Comparison of ENCODE assay signal across 8 cellular contexts in the genomic region with DNA sequence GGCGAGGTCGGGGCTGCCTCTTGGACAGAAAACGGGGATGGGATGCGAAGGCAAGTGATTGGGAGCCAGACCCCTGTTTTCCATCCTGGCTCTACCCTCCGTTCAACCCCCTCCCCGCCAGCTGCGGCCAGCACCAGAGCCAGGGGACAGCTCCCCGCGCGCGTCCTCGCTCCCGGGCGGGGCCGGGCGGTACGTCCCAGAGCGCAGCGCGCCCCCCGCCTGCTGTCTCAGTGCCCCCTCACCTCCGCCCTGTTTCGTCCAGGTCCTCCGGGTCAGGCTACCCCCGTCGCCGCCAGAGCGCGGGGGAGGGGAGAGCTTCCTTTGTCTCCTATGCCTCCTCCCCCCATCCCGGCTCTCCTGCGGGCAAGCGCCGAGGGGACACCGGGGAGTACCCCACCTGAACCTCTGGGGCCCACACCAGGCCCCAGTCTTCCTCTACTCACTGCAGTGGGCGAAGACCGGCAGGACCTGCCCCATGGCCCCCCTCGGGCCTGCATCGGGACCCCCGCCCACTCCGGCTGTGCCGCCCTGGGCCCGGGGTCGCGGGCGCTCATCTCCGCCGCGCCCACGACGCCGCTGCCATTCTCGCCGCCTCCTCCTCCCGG. TPM values are rescaled to one million over a fixed set of nuclear protein-coding genes. Genes with fewer than 3 reads are reported as not detected.
DNase-seq lines count a peak whose midpoint lies in the region; ATAC-seq, FAIRE-seq and TF ChIP-seq lines count a peak whose summit lies in the region.

No MANE protein-coding gene starts in this region.

- TF ChIP-seq CTCF in MM.1S (IDR thresholded peaks at IDR 0.05; ENCODE audit: low read length) (no peak), pancreas (IDR thresholded peaks at IDR 0.05) (no peak)

- H3K9me3 Mint-ChIP-seq in activated T-helper 2 cell treated with anti-CD3 and anti-CD28 coated beads, Interferon-gamma antibody, Interleukin-2, Interleukin-4, amounts not matched to agents 10 μg/mL and 5 μg/mL and 100 μg/mL, durations not matched to agents 14 hours and 24 hours and 36 hours, result no peaks in the 10 kb centered on the region

- FAIRE-seq in pancreas (lab: Jason Lieb, UNC), result no peak

- WGBS in pancreas, 2 donors, result 0 to 1% methylated on average over 34 to 54 of the region's 54 CpGs

- no peaks in the 10 kb centered on the region; the same call in 1 of the 2 replicates for H3F3A ChIP-seq in MM.1S (ENCODE audit: insufficient read depth, low read length)

- peak; percentile 49 for DNase-seq in stimulated activated CD4-positive, alpha-beta T cell treated with anti-CD3 and anti-CD28 coated beads, Interleukin-12 subunit alpha, Interleukin-12 subunit beta, amount 100 ng/mL, for 4 hours
- no peak for DNase-seq in stimulated activated CD4-positive, alpha-beta T cell treated with anti-CD3 and anti-CD28 coated beads, Interleukin-1b, Interleukin-23, amount 100 ng/mL, for 48 hours
- DNase-seq in MM.1S (peak; percentile 42), Right ventricle myocardium superior (peak; percentile 70), pancreas (peak in 5 of 6 donors; percentile 46 to 84 (median 66)), mucosa of gallbladder (ENCODE audit: low spot score) (no peak), NOMO-1 treated with dmso at 0.1 percent for 144 hours (lab: John Stamatoyannopoulos, UW; ENCODE audit: unreplicated experiment) (no peak)
- DNase-seq in activated T-helper 2 cell treated with anti-CD3 and anti-CD28 coated beads, Interferon-gamma antibody, Interleukin-2, Interleukin-4, amounts not matched to agents 10 μg/mL and 5 μg/mL and 100 μg/mL, durations not matched to agents 14 hours and 24 hours and 36 hours (ENCODE audit: low spot score), result peak; percentile 38

- H3K27me3 ChIP-seq in MM.1S (replicated peaks; ENCODE audit: insufficient read depth, low read length), result peaks cover 68% of the 10 kb centered on the region
- H3K27me3 ChIP-seq in pancreas, result peaks cover 0 to 4% (median 0%) of the 10 kb centered on the region in 4 donors

- H3K9ac ChIP-seq in MM.1S (ENCODE audit: low read length), result no peak overlapping the region

- peaks cover 39% of the 10 kb centered on the region for H3K4me1 Mint-ChIP-seq in activated T-helper 2 cell treated with anti-CD3 and anti-CD28 coated beads, Interferon-gamma antibody, Interleukin-2, Interleukin-4, amounts not matched to agents 10 μg/mL and 5 μg/mL and 100 μg/mL, durations not matched to agents 14 hours and 24 hours and 36 hours (ENCODE audit: low read depth)

- intact Hi-C loops in activated T-helper 2 cell treated with anti-CD3 and anti-CD28 coated beads, Interferon-gamma antibody, Interleukin-2, Interleukin-4, amounts not matched to agents 10 μg/mL and 5 μg/mL and 100 μg/mL, durations not matched to agents 14 hours and 24 hours and 36 hours (cut with micrococcal nuclease), result no loop called here
- intact Hi-C loops in Right ventricle myocardium superior (cut with DNase I), result no loop called here
- intact Hi-C loops in pancreas (cut with DNase I), result no loop called here

- no peaks in the 10 kb centered on the region for H3K79me2 ChIP-seq in MM.1S (ENCODE audit: low read length)

- no peak overlapping the region for H3K27ac Mint-ChIP-seq in activated T-helper 2 cell treated with anti-CD3 and anti-CD28 coated beads, Interferon-gamma antibody, Interleukin-2, Interleukin-4, amounts not matched to agents 10 μg/mL and 5 μg/mL and 100 μg/mL, durations not matched to agents 14 hours and 24 hours and 36 hours

- H3K4me3 Mint-ChIP-seq in activated T-helper 2 cell treated with anti-CD3 and anti-CD28 coated beads, Interferon-gamma antibody, Interleukin-2, Interleukin-4, amounts not matched to agents 10 μg/mL and 5 μg/mL and 100 μg/mL, durations not matched to agents 14 hours and 24 hours and 36 hours (ENCODE audit: low read depth), result peak overlapping the region; percentile 60

- H3K4me3 ChIP-seq in MM.1S (ENCODE audit: low read length) (peak overlapping the region; percentile 61), pancreas (peak overlapping the region; percentile 55 to 80 (median 62))

- no peaks in the 10 kb centered on the region for H3K36me3 Mint-ChIP-seq in activated T-helper 2 cell treated with anti-CD3 and anti-CD28 coated beads, Interferon-gamma antibody, Interleukin-2, Interleukin-4, amounts not matched to agents 10 μg/mL and 5 μg/mL and 100 μg/mL, durations not matched to agents 14 hours and 24 hours and 36 hours (ENCODE audit: low read depth)

- H4K20me1 ChIP-seq in MM.1S (ENCODE audit: insufficient read depth, low read length), result no peaks in the 10 kb centered on the region

- H2AFZ ChIP-seq in MM.1S (ENCODE audit: low read length), result 0 out of 2 replicates have a peak overlapping the region, but pooled peaks have one; percentile 12

- H3K27ac ChIP-seq in MM.1S (ENCODE audit: low read length), result no peak overlapping the region
- H3K27ac ChIP-seq in pancreas, result no peak overlapping the region

- no peaks in the 10 kb centered on the region for H3K36me3 ChIP-seq in MM.1S (replicated peaks; ENCODE audit: insufficient read depth, low read length)
- no peaks in the 10 kb centered on the region for H3K36me3 ChIP-seq in pancreas

- H3K4me2 ChIP-seq in MM.1S (ENCODE audit: low read depth, low read length), result peak overlapping the region; percentile 99

- H3K4me1 ChIP-seq in MM.1S (ENCODE audit: low read length), result peaks cover 9% of the 10 kb centered on the region
- peaks cover 0 to 10% (median 7%) of the 10 kb centered on the region in 3 donors for H3K4me1 ChIP-seq in pancreas

- ATAC-seq in Right ventricle myocardium superior (ENCODE audit: poor library complexity), result peak; percentile 23
- peak; percentile 23 to 58 (median 44) for ATAC-seq in pancreas

- no peaks in the 10 kb centered on the region for H3K9me2 ChIP-seq in MM.1S (replicated peaks; ENCODE audit: insufficient read depth, low read length)

- H3K9me3 ChIP-seq in MM.1S (replicated peaks; ENCODE audit: insufficient read depth, low read length) (no peaks in the 10 kb centered on the region), pancreas (no peaks in the 10 kb centered on the region)

- H3K27me3 Mint-ChIP-seq in activated T-helper 2 cell treated with anti-CD3 and anti-CD28 coated beads, Interferon-gamma antibody, Interleukin-2, Interleukin-4, amounts not matched to agents 10 μg/mL and 5 μg/mL and 100 μg/mL, durations not matched to agents 14 hours and 24 hours and 36 hours (ENCODE audit: low read depth), result peaks cover 24% of the 10 kb centered on the region

RNA-seq across cellular contexts. Expression of a gene that starts 0.4 kb away (rescaled TPM):
- 4.0 and 8.1 TPM in 2 replicates for total RNA-seq in activated T-helper 2 cell treated with anti-CD3 and anti-CD28 coated beads, Interferon-gamma antibody, Interleukin-2, Interleukin-4, amounts not matched to agents 10 μg/mL and 5 μg/mL and 100 μg/mL, durations not matched to agents 14 hours and 24 hours and 36 hours
- total RNA-seq in Right ventricle myocardium superior, result 29.9 TPM
- 1 to 10 TPM; 2.1 to 6.3 (median 3.2) TPM for total RNA-seq in pancreas
- 1 to 10 TPM; 4.4 to 9.5 TPM for polyA plus RNA-seq in pancreas
- total RNA-seq in mucosa of gallbladder, result 10.7 TPM

RNA-seq across cellular contexts. Expression of a gene that starts 1.8 kb away (rescaled TPM):
- 2.5 and 3.1 TPM in 2 replicates for total RNA-seq in activated T-helper 2 cell treated with anti-CD3 and anti-CD28 coated beads, Interferon-gamma antibody, Interleukin-2, Interleukin-4, amounts not matched to agents 10 μg/mL and 5 μg/mL and 100 μg/mL, durations not matched to agents 14 hours and 24 hours and 36 hours
- 0.75 TPM for total RNA-seq in Right ventricle myocardium superior
- total RNA-seq in pancreas, result under 1 TPM; 0.22 to 0.41 (median 0.30) TPM
- polyA plus RNA-seq in pancreas, result 1 to 10 TPM in 1 of 2 donors, under 1 TPM in 1; 0.53 to 2.1 TPM
- total RNA-seq in mucosa of gallbladder, result 2.2 TPM

RNA-seq across cellular contexts. Expression of a gene that starts 10.8 kb away (rescaled TPM):
- total RNA-seq in activated T-helper 2 cell treated with anti-CD3 and anti-CD28 coated beads, Interferon-gamma antibody, Interleukin-2, Interleukin-4, amounts not matched to agents 10 μg/mL and 5 μg/mL and 100 μg/mL, durations not matched to agents 14 hours and 24 hours and 36 hours, result 232 and 244 TPM in 2 replicates
- total RNA-seq in Right ventricle myocardium superior (42.9 TPM), pancreas (10 to 100 TPM; 12.5 to 49.3 (median 25.1) TPM), mucosa of gallbladder (137 TPM)
- 10 to 100 TPM; 32.7 to 34.3 TPM for polyA plus RNA-seq in pancreas

RNA-seq across cellular contexts. Expression of a gene that starts 28.7 kb away (rescaled TPM):
- total RNA-seq in activated T-helper 2 cell treated with anti-CD3 and anti-CD28 coated beads, Interferon-gamma antibody, Interleukin-2, Interleukin-4, amounts not matched to agents 10 μg/mL and 5 μg/mL and 100 μg/mL, durations not matched to agents 14 hours and 24 hours and 36 hours, result 10.2 and 10.9 TPM in 2 replicates
- total RNA-seq in Right ventricle myocardium superior (0.51 TPM), pancreas (10 to 100 TPM in 1 of 6 donors, 1 to 10 TPM in 3, under 1 TPM in 2; 0.79 to 17.0 (median 5.7) TPM), mucosa of gallbladder (7.2 TPM)
- 10 to 100 TPM; 12.9 to 21.6 TPM for polyA plus RNA-seq in pancreas

Comparison
In these comparisons a context has a peak if more than half of its experiments do, and no peak if none do; other contexts are left out.
1. DNase-seq: peak in stimulated activated CD4-positive, alpha-beta T cell treated with anti-CD3 and anti-CD28 coated beads, Interleukin-12 subunit alpha, Interleukin-12 subunit beta, amount 100 ng/mL, for 4 hours (single experiment), MM.1S (single experiment), activated T-helper 2 cell treated with anti-CD3 and anti-CD28 coated beads, Interferon-gamma antibody, Interleukin-2, Interleukin-4, amounts not matched to agents 10 μg/mL and 5 μg/mL and 100 μg/mL, durations not matched to agents 14 hours and 24 hours and 36 hours (single experiment), Right ventricle myocardium superior (single experiment) and pancreas (5 of 6); none in stimulated activated CD4-positive, alpha-beta T cell treated with anti-CD3 and anti-CD28 coated beads, Interleukin-1b, Interleukin-23, amount 100 ng/mL, for 48 hours (single experiment), mucosa of gallbladder (single experiment) and NOMO-1 treated with dmso at 0.1 percent for 144 hours (single experiment).